31 cellular contexts compared by ENCODE assay signal in the genomic region with DNA sequence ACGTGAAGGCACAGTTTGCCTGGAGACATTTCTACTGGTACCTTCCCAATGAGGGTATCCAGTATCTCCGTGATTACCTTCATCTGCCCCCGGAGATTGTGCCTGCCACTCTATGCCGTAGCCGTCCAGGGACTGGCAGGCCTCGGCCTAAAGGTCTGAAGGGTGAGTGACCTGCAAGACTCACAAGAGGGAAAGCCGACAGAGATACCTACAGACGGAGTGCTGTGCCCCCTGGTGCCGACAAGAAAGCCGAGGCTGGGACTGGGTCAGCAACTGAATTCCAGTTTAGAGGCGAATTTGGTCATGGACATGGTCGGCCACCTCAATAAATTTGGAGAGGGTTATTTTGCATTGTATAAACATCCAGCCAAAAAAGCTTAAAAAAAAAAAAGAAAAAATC.
"Had no signal": no experiment of that assay in that cellular context is flagged by ENCODE, and none has a peak within 500 bp of the region (broad histone marks: within the 10 kb centered on the region; RNA-seq: fewer than 3 reads in every experiment).

No MANE protein-coding gene starts in this region.

- H3K4me2 ChIP-seq: KMS-11, SK-N-SH had no signal

- H3K4me1 Mint-ChIP-seq: activated B cell treated with CpG ODN at 0.5 μM for 24 hours; activated naive CD8-positive, alpha-beta T cell treated with anti-CD3 and anti-CD28 coated beads for 36 hours; activated T-helper 17 cell treated with anti-CD3 and anti-CD28 coated beads, Interleukin-2, amount 50 U/mL, for 72 hours had no signal

- ATAC-seq: activated CD8-positive, alpha-beta T cell treated with anti-CD3 and anti-CD28 coated beads for 36 hours; activated T-cell treated with anti-CD3 and anti-CD28 coated beads, Interleukin-2, amount 50 U/mL, for 72 hours; activated T-helper 17 cell treated with anti-CD3 and anti-CD28 coated beads, Interleukin-2, amount 50 U/mL, for 72 hours; Panc1 had no signal

- H3K4me1 ChIP-seq: SJSA1 had no signal

- FAIRE-seq: TTC549 had no signal

- H3K9ac ChIP-seq: KMS-11, SK-N-SH had no signal

- H3K27ac Mint-ChIP-seq: activated B cell treated with CpG ODN at 0.5 μM for 24 hours; activated CD8-positive, alpha-beta T cell treated with anti-CD3 and anti-CD28 coated beads for 36 hours; activated naive CD8-positive, alpha-beta T cell treated with anti-CD3 and anti-CD28 coated beads for 36 hours; activated T-cell treated with anti-CD3 and anti-CD28 coated beads, Interleukin-2, amount 50 U/mL, for 72 hours; activated T-helper 17 cell treated with anti-CD3 and anti-CD28 coated beads, Interleukin-2, amount 50 U/mL, for 72 hours; T-helper 1 cell treated with Interleukin-12 subunit alpha and Interleukin-12 subunit beta and Interleukin-4 antibody, amounts not matched to agents 30 μg/mL and 1 μg/mL, for 36 hours; T-helper 2 cell treated with Interferon-gamma antibody and Interleukin-4, amounts not matched to agents 5 μg/mL and 100 μg/mL, for 36 hours had no signal

- H3K36me3 ChIP-seq: brain microvascular endothelial cell, SJSA1 had no signal

- H3K9me3 ChIP-seq: SJSA1, SK-N-SH had no signal

- H3K36me3 Mint-ChIP-seq: activated naive CD8-positive, alpha-beta T cell treated with anti-CD3 and anti-CD28 coated beads for 36 hours had no signal

- DNase-seq: activated B cell treated with CpG ODN at 0.5 μM for 24 hours; activated CD4-positive, alpha-beta T cell treated with anti-CD3 and anti-CD28 coated beads for 4 hours; activated CD4-positive, CD25-positive, alpha-beta regulatory T cell treated with anti-CD3 and anti-CD28 coated beads, Interleukin-2, amount 50 U/mL, for 72 hours; activated CD8-positive, alpha-beta T cell treated with anti-CD3 and anti-CD28 coated beads for 36 hours; activated effector memory CD4-positive, alpha-beta T cell treated with anti-CD3 and anti-CD28 coated beads, Interleukin-2, amount 50 U/mL, for 16 hours; activated naive CD4-positive, alpha-beta T cell; activated naive CD4-positive, alpha-beta T cell treated with anti-CD3 and anti-CD28 coated beads, Interleukin-2, amount 50 U/mL, for 16 hours; activated naive CD8-positive, alpha-beta T cell treated with anti-CD3 and anti-CD28 coated beads for 36 hours; activated T-cell treated with anti-CD3 and anti-CD28 coated beads, Interleukin-2, amount 50 U/mL, for 1 hour; activated T-cell treated with anti-CD3 and anti-CD28 coated beads, Interleukin-2, amount 50 U/mL, for 72 hours; amniotic stem cell; aorta; brain microvascular endothelial cell; MM.1S; MV-4-11; NCI-H1092; NCI-H1436 treated with DMSO at 0.1 percent for 48 hours; NCI-H1694 treated with DMSO at 0.1 percent for 48 hours; NCI-H2029; NCI-H345; NCI-H524 treated with DMSO at 0.1 percent for 48 hours; RPMI8226; SHP77 treated with DMSO at 0.1 percent for 48 hours; SK-N-SH had no signal

- H3K4me3 ChIP-seq: SJSA1 had no signal

- H3K9me3 Mint-ChIP-seq: activated B cell treated with CpG ODN at 0.5 μM for 24 hours; activated CD8-positive, alpha-beta T cell treated with anti-CD3 and anti-CD28 coated beads for 36 hours had no signal

- H3K27me3 ChIP-seq: brain microvascular endothelial cell, SJSA1 had no signal

- H3K4me3 Mint-ChIP-seq: activated B cell treated with CpG ODN at 0.5 μM for 24 hours; activated CD8-positive, alpha-beta T cell treated with anti-CD3 and anti-CD28 coated beads for 36 hours; activated naive CD8-positive, alpha-beta T cell treated with anti-CD3 and anti-CD28 coated beads for 36 hours; activated T-cell treated with anti-CD3 and anti-CD28 coated beads, Interleukin-2, amount 50 U/mL, for 72 hours; activated T-helper 17 cell treated with anti-CD3 and anti-CD28 coated beads, Interleukin-2, amount 50 U/mL, for 72 hours; T-helper 1 cell treated with Interleukin-12 subunit alpha and Interleukin-12 subunit beta and Interleukin-4 antibody, amounts not matched to agents 30 μg/mL and 1 μg/mL, for 36 hours; T-helper 2 cell treated with Interferon-gamma antibody and Interleukin-4, amounts not matched to agents 5 μg/mL and 100 μg/mL, for 36 hours had no signal

- H3K27ac ChIP-seq: brain microvascular endothelial cell, KMS-11, SJSA1 had no signal

- H3K27me3 Mint-ChIP-seq: activated CD8-positive, alpha-beta T cell treated with anti-CD3 and anti-CD28 coated beads for 36 hours; activated T-helper 17 cell treated with anti-CD3 and anti-CD28 coated beads, Interleukin-2, amount 50 U/mL, for 72 hours had no signal
